31 cellular contexts compared by ENCODE assay signal in genomic region chr10:45180507-45180906, GRCh38.
"Had no signal": no experiment of that assay in that cellular context is flagged by ENCODE, and none has a peak within 500 bp of the region (broad histone marks: within the 10 kb centered on the region; RNA-seq: fewer than 3 reads in every experiment).

No MANE protein-coding gene starts in this region.

- ATAC-seq: activated CD8-positive, alpha-beta T cell treated with anti-CD3 and anti-CD28 coated beads for 36 hours; activated naive CD4-positive, alpha-beta T cell treated with anti-CD3 and anti-CD28 coated beads, Interleukin-2, amount 50 U/mL, for 72 hours; activated T-cell treated with anti-CD3 and anti-CD28 coated beads, Interleukin-2, amount 50 U/mL, for 72 hours; activated T-helper 17 cell treated with anti-CD3 and anti-CD28 coated beads, Interleukin-2, amount 50 U/mL, for 72 hours; PC-3 had no signal

- H3K4me3 ChIP-seq: adrenal gland, MG63, Peyer's patch, SJSA1 had no signal

- H3K27ac ChIP-seq: adrenal gland, brain microvascular endothelial cell, SJSA1 had no signal

- H3K9me3 ChIP-seq: adrenal gland, MG63, Peyer's patch, SJSA1 had no signal

- H3K36me3 ChIP-seq: adrenal gland, brain microvascular endothelial cell, MG63, Peyer's patch, SJSA1 had no signal

- H3K27me3 ChIP-seq: adrenal gland, brain microvascular endothelial cell, MG63, Peyer's patch, SJSA1 had no signal

- H3K4me1 ChIP-seq: adrenal gland, Peyer's patch, SJSA1 had no signal

- DNase-seq: activated CD4-positive, alpha-beta T cell treated with anti-CD3 and anti-CD28 coated beads, Interleukin-2, amount 10 ng/mL, durations not matched to agents 24 days and 14 days; activated CD4-positive, alpha-beta T cell treated with anti-CD3 and anti-CD28 coated beads, Interleukin-2, amount 50 U/mL, for 4 hours; activated CD8-positive, alpha-beta T cell treated with anti-CD3 and anti-CD28 coated beads for 36 hours; activated effector memory CD4-positive, alpha-beta T cell treated with anti-CD3 and anti-CD28 coated beads, Interleukin-2, amount 50 U/mL, for 16 hours; activated naive CD4-positive, alpha-beta T cell treated with Interleukin-2 at 50 U/mL for 16 hours; activated T-cell treated with anti-CD3 and anti-CD28 coated beads, Interleukin-2, amount 50 U/mL, for 1 hour; activated T-cell treated with anti-CD3 and anti-CD28 coated beads, Interleukin-2, amount 50 U/mL, for 72 hours; brain microvascular endothelial cell; central memory CD4-positive, alpha-beta T cell; Kasumi-1; KG1; NCI-H1048; NCI-H1436 treated with DMSO at 0.1 percent for 48 hours; NCI-H1694 treated with DMSO at 0.1 percent for 48 hours; NCI-H2029; NCI-H510A; NCI-H526; NCI-H748 treated with DMSO at 0.1 percent for 48 hours; NK-92 treated with Interleukin-12 subunit alpha and Interleukin-12 subunit beta, amount 100 ng/mL, for 24 hours; PC-3; Peyer's patch; RPMI8226; SHP77 treated with DMSO at 0.1 percent for 48 hours; SW 1271; T-helper 1 cell; T1000 had no signal
